In the genomic region with DNA sequence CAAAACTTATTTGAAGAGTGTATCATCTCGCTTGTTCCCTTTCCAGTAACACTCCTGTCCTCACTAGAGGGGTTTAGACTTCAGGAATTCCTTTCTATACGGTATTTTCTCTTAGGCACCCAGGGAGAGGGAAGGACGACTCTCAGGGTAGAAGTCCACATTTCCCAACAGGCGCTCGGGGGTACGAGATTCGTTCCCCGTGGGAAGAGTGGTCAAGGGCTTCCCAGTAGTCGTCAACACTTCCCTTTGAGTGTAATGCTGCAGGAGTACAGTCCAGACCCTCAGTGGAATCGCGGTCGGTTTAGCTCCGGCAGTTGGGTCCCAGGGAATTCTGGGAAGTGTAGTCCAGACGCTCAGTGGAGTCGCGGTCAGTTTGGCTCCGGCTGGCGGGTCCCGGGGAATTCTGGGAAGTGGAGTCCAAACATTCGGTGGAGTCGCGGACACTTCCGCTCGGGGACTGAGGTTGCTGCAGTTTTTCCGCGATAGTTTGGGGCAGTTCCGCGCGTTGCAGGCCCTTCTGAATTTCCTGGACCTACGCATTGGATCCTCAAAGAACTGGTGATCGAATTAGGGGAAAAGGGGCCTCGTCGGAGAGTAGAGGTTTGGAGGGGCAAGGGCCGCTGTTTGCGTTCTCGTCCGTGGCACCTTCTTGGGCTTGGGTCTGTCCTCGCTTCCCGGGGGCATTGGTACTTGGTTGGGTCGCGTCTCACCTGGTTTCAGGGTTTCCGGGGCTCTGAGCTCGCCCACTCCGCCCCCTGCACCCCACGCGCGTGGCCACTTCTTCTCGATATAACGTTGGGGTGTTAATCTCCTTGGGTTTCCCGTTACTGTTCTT, we compare ENCODE assay signal across 8 cellular contexts. TPM values are rescaled to one million over a fixed set of nuclear protein-coding genes. Genes with fewer than 3 reads are reported as not detected.
DNase-seq lines count a peak whose midpoint lies in the region; ATAC-seq and TF ChIP-seq lines count a peak whose summit lies in the region.

TSS of gene ZNF224 (plus strand) at position 431 of the 835 bp plus-strand sequence. CDS start 3,513 bp downstream, outside the sequence.

- peak; percentile 52 to 81 for TF ChIP-seq EP300 in tibial nerve (IDR thresholded peaks at IDR 0.05)

- peak within 1 kb of the TSS; percentile 29 for H4K12ac ChIP-seq in trophoblast cell (ENCODE audit: low read depth, low read length)

- H3K4me2 ChIP-seq in trophoblast cell (ENCODE audit: low read length), result peak within 1 kb of the TSS; percentile 100

- H2BK12ac ChIP-seq in trophoblast cell (ENCODE audit: low read length), result no peak within 1 kb of the TSS

- H3K27me3 ChIP-seq in cardiac muscle cell (no peaks in the 10 kb centered on the region), trophoblast cell (ENCODE audit: insufficient read depth, low read length) (no peaks in the 10 kb centered on the region), tibial nerve (no peaks in the 10 kb centered on the region)

- peak within 1 kb of the TSS; percentile 62 for H3K14ac ChIP-seq in trophoblast cell (ENCODE audit: low read length)

- TF ChIP-seq CTCF in cardiac muscle cell (IDR thresholded peaks at IDR 0.05; ENCODE audit: low read depth, low read length) (no peak), tibial nerve (IDR thresholded peaks at IDR 0.05) (no peak)

- H3K9me3 ChIP-seq in cardiac muscle cell (ENCODE audit: low read depth) (no peaks in the 10 kb centered on the region), trophoblast cell (ENCODE audit: insufficient read depth, low read depth, low read length) (no peaks in the 10 kb centered on the region), tibial nerve (peaks cover 0 to 20% (median 0%) of the 10 kb centered on the region in 4 donors)

- H2BK120ac ChIP-seq in trophoblast cell (ENCODE audit: insufficient read depth, low read length, poor library complexity), result peak within 1 kb of the TSS; percentile 8

- ATAC-seq in HG02642 (IDR thresholded peaks at IDR 0.05; ENCODE audit: poor library complexity, unreplicated experiment), result peak; percentile 94

- peaks cover 5% of the 10 kb centered on the region for H3K79me2 ChIP-seq in trophoblast cell (ENCODE audit: control insufficient read depth, insufficient read depth, low read length, poor library complexity)

- peak within 1 kb of the TSS; percentile 23 for H4K91ac ChIP-seq in trophoblast cell (ENCODE audit: low read depth, low read length)

- peak within 1 kb of the TSS; percentile 18 for H3K4ac ChIP-seq in trophoblast cell (ENCODE audit: low read depth, low read length)

- H3K27ac ChIP-seq in cardiac muscle cell (peak within 1 kb of the TSS; percentile 77), trophoblast cell (ENCODE audit: low read depth, low read length) (peak within 1 kb of the TSS; percentile 28), tibial nerve (peak within 1 kb of the TSS in 3 of 4 donors; percentile 75 to 79 (median 77))

- DNase-seq in GM03348 (ENCODE audit: low spot score) (peak; percentile 93), NCI-H128 (lab: John Stamatoyannopoulos, UW; ENCODE audit: unreplicated experiment) (peak; percentile 80), SW480 (ENCODE audit: low spot score) (peak; percentile 95), cardiac muscle cell (ENCODE audit: low read depth in 1 of 2, low spot score in 1 of 2) (peak; percentile 94 to 96), trophoblast cell (peak; percentile 90 to 95), tibial nerve (ENCODE audit: low spot score in 2 of 2) (peak; percentile 75 to 85)
- DNase-seq in activated naive CD8-positive, alpha-beta T cell treated with anti-CD3 and anti-CD28 coated beads, Interleukin-2, amount 50 U/mL, for 16 hours (ENCODE audit: low read depth, low spot score), result peak; percentile 63

- H3K36me3 ChIP-seq in cardiac muscle cell, result no peaks in the 10 kb centered on the region
- peaks cover 3 to 4% of the 10 kb centered on the region in 2 experiments for H3K36me3 ChIP-seq in trophoblast cell (ENCODE audit: control insufficient read depth in 1 of 2, insufficient read depth in 2 of 2, low read length in 2 of 2)
- peaks cover 0 to 31% (median 0%) of the 10 kb centered on the region in 3 donors for H3K36me3 ChIP-seq in tibial nerve

- no CpG with 5 or more reads among the region's 50 CpGs for WGBS in trophoblast cell (ENCODE audit: extremely low coverage, insufficient coverage, insufficient read length)
- WGBS in tibial nerve, 2 donors, result 0 to 1% methylated on average over 43 to 50 of the region's 50 CpGs

- peak within 1 kb of the TSS; percentile 97 for H3K9ac ChIP-seq in trophoblast cell (ENCODE audit: low read length)

- peak within 1 kb of the TSS; percentile 18 for H2BK5ac ChIP-seq in trophoblast cell (ENCODE audit: low read depth, low read length, poor library complexity)

- H2AK5ac ChIP-seq in trophoblast cell (ENCODE audit: low read length), result no peak within 1 kb of the TSS

- peak within 1 kb of the TSS; percentile 76 for H4K8ac ChIP-seq in trophoblast cell (ENCODE audit: low read depth, low read length)

- H3K23ac ChIP-seq in trophoblast cell (ENCODE audit: low read length), result no peak within 1 kb of the TSS

- no peaks in the 10 kb centered on the region for H3K79me1 ChIP-seq in trophoblast cell (ENCODE audit: low read length)

- TF ChIP-seq POLR2A in tibial nerve (IDR thresholded peaks at IDR 0.05), result peak in 1 of 2 donors; percentile 34

- peak within 1 kb of the TSS; percentile 48 for H3K18ac ChIP-seq in trophoblast cell (ENCODE audit: low read length)

- H3K4me3 ChIP-seq in cardiac muscle cell (peak within 1 kb of the TSS; percentile 69), trophoblast cell (ENCODE audit: low read depth, low read length) (peak within 1 kb of the TSS; percentile 92), tibial nerve (peak within 1 kb of the TSS; percentile 47 to 79 (median 68))

- peak within 1 kb of the TSS; percentile 84 for H2AFZ ChIP-seq in trophoblast cell (ENCODE audit: insufficient read depth, low read length, poor library complexity)

- H3K4me1 ChIP-seq in cardiac muscle cell (ENCODE audit: low read depth), result no peaks in the 10 kb centered on the region
- no peaks in the 10 kb centered on the region for H3K4me1 ChIP-seq in trophoblast cell (ENCODE audit: control insufficient read depth in 1 of 2, insufficient read depth in 2 of 2, low read length in 2 of 2)
- peaks cover 0 to 24% (median 6%) of the 10 kb centered on the region in 4 donors for H3K4me1 ChIP-seq in tibial nerve

RNA-seq across cellular contexts. Expression of gene ZNF224, which starts in this region (rescaled TPM):
- total RNA-seq in cardiac muscle cell (12.0 and 29.3 TPM in 2 replicates), tibial nerve (10 to 100 TPM; 16.2 to 34.1 (median 28.4) TPM)
- polyA plus RNA-seq in cardiac muscle cell, result 18.6 and 24.7 TPM in 2 replicates
- 11.1 and 11.2 TPM in 2 replicates for polyA plus RNA-seq in trophoblast cell (2013)

Comparison
In these comparisons a context has a peak if more than half of its experiments do, and no peak if none do; other contexts are left out.
1. Peak in every context shown above with its lines: DNase-seq, ATAC-seq, H3K4me3 ChIP-seq and H3K27ac ChIP-seq.